In the genomic region with DNA sequence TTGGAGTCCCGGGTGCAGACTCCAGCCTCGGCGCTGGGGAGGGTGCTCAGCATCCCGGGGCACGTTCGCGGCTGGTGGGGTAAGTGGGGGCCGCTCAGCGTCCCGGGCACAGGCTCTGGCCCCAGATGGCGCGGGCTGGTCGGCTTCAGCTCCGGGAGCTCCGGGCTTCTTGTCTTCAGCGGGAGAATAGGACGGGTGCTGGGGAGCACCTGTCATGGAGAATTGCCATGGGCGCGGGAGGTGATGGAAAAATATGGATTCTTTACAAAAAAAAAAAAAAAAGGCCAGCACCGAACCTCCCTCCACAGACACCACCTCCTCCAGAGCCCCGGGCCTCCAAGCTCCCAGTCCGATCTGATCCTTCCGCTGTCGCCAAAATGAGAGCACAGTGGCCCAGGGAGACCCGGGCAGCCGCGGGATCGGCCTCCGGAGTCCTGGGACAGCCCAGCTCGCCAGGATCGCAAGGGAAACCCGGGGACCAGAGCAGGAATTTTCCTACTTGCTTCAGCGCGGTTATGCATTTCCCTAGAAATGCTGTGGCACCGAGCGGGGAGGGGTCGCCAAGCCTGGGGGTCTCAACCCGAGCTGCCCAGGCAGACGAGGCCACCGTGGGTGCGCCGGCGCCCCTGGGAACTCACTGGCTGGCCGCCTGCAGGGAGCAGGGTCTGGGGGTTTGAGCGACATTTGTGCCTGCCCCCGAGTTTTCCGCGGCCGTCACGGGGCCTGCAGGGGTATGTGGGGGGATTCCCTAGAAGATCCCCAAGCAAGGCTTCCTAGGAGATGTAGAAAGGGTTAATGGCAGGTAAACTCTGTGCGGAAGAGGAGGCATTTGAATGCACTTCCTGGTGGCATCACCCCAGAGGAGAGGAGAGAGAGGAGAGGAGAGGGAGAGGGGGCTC, we compare ENCODE assay signal across 10 cellular contexts.
A peak's percentile ranks its signal among the peaks of the same experiment; 100 is the strongest.
DNase-seq lines count a peak whose midpoint lies in the region; ATAC-seq and TF ChIP-seq lines count a peak whose summit lies in the region.
"Had no signal": no experiment of that assay in that cellular context is flagged by ENCODE, and none has a peak within 500 bp of the region (broad histone marks: within the 10 kb centered on the region; RNA-seq: fewer than 3 reads in every experiment).

No MANE protein-coding gene starts in this region.

- CTCF ChIA-PET in WTC11 (lab: Charles Lee), result interaction anchor here (0.6 to 1.3 kb wide), 4 partner anchors 10 to 665 kb away, joined by 3 to 5 read pairs (median 4); no protein-coding TSS in a partner anchor

- peak overlapping the region; percentile 70 for H3K4me3 ChIP-seq in skeletal muscle satellite cell (ENCODE audit: low read length)

- H3K36me3 ChIP-seq in skeletal muscle satellite cell (ENCODE audit: insufficient read depth, low read length), result no peaks in the 10 kb centered on the region

- no peak overlapping the region for H3K27ac Mint-ChIP-seq in WTC11

- H3K9ac ChIP-seq in skeletal muscle satellite cell (ENCODE audit: low read depth, low read length), result peak overlapping the region; percentile 54

- ATAC-seq in WTC11 (no peak), HG03097 (IDR thresholded peaks at IDR 0.05; ENCODE audit: low FRiP score, unreplicated experiment) (no peak)

- peak overlapping the region; percentile 77 for H3K4me3 Mint-ChIP-seq in WTC11

- in situ Hi-C loops in GM13977 (cut with MboI; ENCODE audit: low pct_unique_long_range_greater_than_20kb, low sequenced_read_pairs, unreplicated experiment), result loop anchor here (25.0 kb wide), 2 partner anchors 403 to 1278 kb away; no protein-coding TSS in a partner anchor

- no peaks in the 10 kb centered on the region for H3K4me1 ChIP-seq in skeletal muscle satellite cell (ENCODE audit: control insufficient read depth, insufficient read depth, low read length)

- H3K4me1 Mint-ChIP-seq in WTC11, result peaks cover 53% of the 10 kb centered on the region

- POLR2A ChIA-PET in WTC11 (lab: Charles Lee), result no interaction called here

- H3K27ac ChIP-seq in layer of hippocampus (ENCODE audit: low read depth, low read length), result peak overlapping the region; percentile 46

- H3K27me3 ChIP-seq in layer of hippocampus (ENCODE audit: control insufficient read depth, insufficient read depth, low read length), result peaks cover 16% of the 10 kb centered on the region
- peaks cover 22% of the 10 kb centered on the region for H3K27me3 ChIP-seq in skeletal muscle satellite cell (ENCODE audit: control insufficient read depth, insufficient read depth, low read length)

- TF ChIP-seq CTCF in GM13977 (IDR thresholded peaks at IDR 0.05; ENCODE audit: extremely low read depth, insufficient read depth, missing control alignments) (no peak), WTC11 (IDR thresholded peaks at IDR 0.05) (no peak)

- peak; percentile 45 for DNase-seq in GM13977 (ENCODE audit: low spot score)
- DNase-seq in WTC11 (ENCODE audit: low spot score), result no peak
- DNase-seq in RPMI8226, result no peak
- no peak for DNase-seq in stimulated activated naive CD4-positive, alpha-beta T cell (lab: John Stamatoyannopoulos, UW)
- no peak for DNase-seq in D341Med (ENCODE audit: low spot score)
- DNase-seq: HCEC 1CT, NCI-H1092 had no signal

- H3K9me3 ChIP-seq in skeletal muscle satellite cell (replicated peaks; ENCODE audit: low read length), result no peaks in the 10 kb centered on the region

- H3K4me2 ChIP-seq in skeletal muscle satellite cell (ENCODE audit: low read length), result peak overlapping the region; percentile 74

- 0 out of 2 replicates have a peak, but pooled peaks cover 3% of the 10 kb centered on the region for H3K36me3 Mint-ChIP-seq in WTC11

- peaks cover 26% of the 10 kb centered on the region for H3K27me3 Mint-ChIP-seq in WTC11 (ENCODE audit: low read depth)

- H3K9me3 Mint-ChIP-seq in WTC11, result no peaks in the 10 kb centered on the region

TF ChIP-seq in WTC11, 78 proteins besides CTCF, POLR2A, EP300 and RAD21:
- peak; percentile 22; the same call in 1 of the 2 replicates for TF ChIP-seq ARID4B (CRISPR knock-in tag; IDR thresholded peaks at IDR 0.05; ENCODE audit: borderline replicate concordance)
- no peak for TF ChIP-seq TEAD4 (CRISPR knock-in tag; IDR thresholded peaks at IDR 0.05)
